1 cellular context compared by ENCODE assay signal in genomic region chr7:7944619-7945282, GRCh38.
TF ChIP-seq lines count a peak whose summit lies in the region.

No MANE protein-coding gene starts in this region.

TF ChIP-seq in GM12878, 131 proteins besides CTCF, POLR2A, EP300 and RAD21 (continued from another document):
- TF ChIP-seq BCL3 (IDR thresholded peaks at IDR 0.05; ENCODE audit: borderline replicate concordance, insufficient read depth, low read depth, low read length, poor library complexity, severe bottlenecking) (peak; percentile 98), MTA2 (IDR thresholded peaks at IDR 0.05; ENCODE audit: low read depth) (peak; percentile 94), SIN3A (IDR thresholded peaks at IDR 0.05; ENCODE audit: low read depth, low read length) (no peak; the same call in 1 of the 2 replicates), ZNF274 (IDR thresholded peaks at IDR 0.05; ENCODE audit: insufficient read depth, insufficient read length) (no peak), ZNF687 (IDR thresholded peaks at IDR 0.05) (peak; percentile 85), PML (IDR thresholded peaks at IDR 0.05; ENCODE audit: low read length) (peak; percentile 90), RUNX3 (IDR thresholded peaks at IDR 0.05; ENCODE audit: low read length) (peak; percentile 92), POLR2AphosphoS5 (IDR thresholded peaks at IDR 0.05; ENCODE audit: low read length) (peak; percentile 71), SUZ12 (IDR thresholded peaks at IDR 0.05; ENCODE audit: unreplicated experiment) (no peak), SMAD1 (IDR thresholded peaks at IDR 0.05; ENCODE audit: low read depth, partially characterized antibody) (no peak), ZNF592 (IDR thresholded peaks at IDR 0.05) (no peak), MTA3 (IDR thresholded peaks at IDR 0.05; ENCODE audit: borderline replicate concordance, low read length) (peak; percentile 100), ZSCAN29 (IDR thresholded peaks at IDR 0.05) (no peak), TAF1 (IDR thresholded peaks at IDR 0.05; ENCODE audit: borderline replicate concordance, low read depth, low read length) (0 out of 2 replicates have a peak, but pooled peaks have one; percentile 19), ZBTB11 (CRISPR knock-in tag; IDR thresholded peaks at IDR 0.05) (no peak), MYC (IDR thresholded peaks at IDR 0.05; ENCODE audit: insufficient read depth, insufficient read length, insufficient replicate concordance, low read length, severe bottlenecking) (no peak), POLR2AphosphoS2 (IDR thresholded peaks at IDR 0.05; ENCODE audit: low read depth, low read length) (no peak), STAT1 (conservative IDR thresholded peaks at IDR 0.05) (no peak), ZZZ3 (IDR thresholded peaks at IDR 0.05; ENCODE audit: control insufficient read depth, insufficient read length, low read depth) (no peak), RELB (IDR thresholded peaks at IDR 0.05; ENCODE audit: low read depth) (peak; percentile 84), ATF2 (IDR thresholded peaks at IDR 0.05; ENCODE audit: low read length) (peak; percentile 96), STAT3 (IDR thresholded peaks at IDR 0.05; ENCODE audit: low read depth, low read length) (no peak), ZBTB40 (IDR thresholded peaks at IDR 0.05; ENCODE audit: borderline replicate concordance) (no peak), SIX5 (IDR thresholded peaks at IDR 0.05; ENCODE audit: low read depth, low read length, severe bottlenecking) (no peak), ZBED1 (IDR thresholded peaks at IDR 0.05; ENCODE audit: borderline replicate concordance) (peak; percentile 99), CBX3 (IDR thresholded peaks at IDR 0.05; ENCODE audit: borderline replicate concordance, low read depth) (no peak), EGR1 (IDR thresholded peaks at IDR 0.05; ENCODE audit: borderline replicate concordance in 1 of 2, low read depth in 2 of 2, low read length in 2 of 2) (no peak; a peak in 1 of 3 replicates), CBX5 (IDR thresholded peaks at IDR 0.05; ENCODE audit: low read depth) (peak; percentile 82), BHLHE40 (IDR thresholded peaks at IDR 0.05; ENCODE audit: borderline replicate concordance in 1 of 2, low read depth in 2 of 2, low read length in 1 of 2) (peak; percentile 61 to 82; a peak in 3 of 4 replicates)
